7 cellular contexts compared by ENCODE assay signal in genomic region chr1:150256549-150257341, GRCh38. TPM values are rescaled to one million over a fixed set of nuclear protein-coding genes. Genes with fewer than 3 reads are reported as not detected.
A peak's percentile ranks its signal among the peaks of the same experiment; 100 is the strongest.
DNase-seq lines count a peak whose midpoint lies in the region; ATAC-seq and TF ChIP-seq lines count a peak whose summit lies in the region.
"Had no signal": no experiment of that assay in that cellular context is flagged by ENCODE, and none has a peak within 500 bp of the region (broad histone marks: within the 10 kb centered on the region; RNA-seq: fewer than 3 reads in every experiment).

No MANE protein-coding gene starts in this region.

- DNase-seq in left ventricle myocardium inferior: no peak
- no peak for DNase-seq in left cardiac atrium
- no peak for DNase-seq in type B pancreatic cell (ENCODE audit: extremely low spot score, unreplicated experiment)
- DNase-seq in Kasumi-1 (lab: John Stamatoyannopoulos, UW): no peak

- H3K4me1 Mint-ChIP-seq in type B pancreatic cell (ENCODE audit: unreplicated experiment): peaks cover 45% of the 10 kb centered on the region

- H3K9me3 Mint-ChIP-seq in type B pancreatic cell: no peaks in the 10 kb centered on the region

- TF ChIP-seq CTCF in left ventricle myocardium inferior (IDR thresholded peaks at IDR 0.05; ENCODE audit: borderline replicate concordance) (no peak), type B pancreatic cell (conservative IDR thresholded peaks at IDR 0.05) (no peak)

- no peaks in the 10 kb centered on the region for H3K9me3 ChIP-seq in left ventricle myocardium inferior (replicated peaks)

- intact Hi-C loops in left ventricle myocardium inferior (cut with micrococcal nuclease) (no loop called here), left cardiac atrium (cut with DNase I) (no loop called here)

- H3K4me3 ChIP-seq in left ventricle myocardium inferior (peak overlapping the region; percentile 56), iPS-11a (ENCODE audit: low read depth, low read length) (peak overlapping the region; percentile 62)

- ATAC-seq in left cardiac atrium (no peak), GM19397 (IDR thresholded peaks at IDR 0.05; ENCODE audit: unreplicated experiment) (no peak)

- H3K36me3 Mint-ChIP-seq in type B pancreatic cell: no peaks in the 10 kb centered on the region
- H3K36me3 Mint-ChIP-seq: CD8-positive, alpha-beta memory T cell had no signal

- H3K27me3 ChIP-seq in left ventricle myocardium inferior (ENCODE audit: low read depth): no peaks in the 10 kb centered on the region

- H3K27ac Mint-ChIP-seq in type B pancreatic cell: peak overlapping the region; percentile 85

- peaks cover 41% of the 10 kb centered on the region for H3K4me1 ChIP-seq in left ventricle myocardium inferior

- H3K27ac ChIP-seq in left ventricle myocardium inferior (replicated peaks): peak overlapping the region; percentile 69

- H3K36me3 ChIP-seq in left ventricle myocardium inferior: no peaks in the 10 kb centered on the region

- H3K27me3 Mint-ChIP-seq in type B pancreatic cell: peaks cover 10% of the 10 kb centered on the region

- H3K4me3 Mint-ChIP-seq in type B pancreatic cell: peak overlapping the region; percentile 86

RNA-seq across cellular contexts. Expression of gene CA14, which starts 0.8 kb away (rescaled TPM):
- total RNA-seq in left ventricle myocardium inferior: 3.1 TPM
- total RNA-seq in left cardiac atrium: 1 to 10 TPM; 5.7 to 8.7 TPM
- total RNA-seq in type B pancreatic cell (ENCODE audit: low replicate concordance): 0.43 and 42.9 TPM in 2 replicates
- total RNA-seq: CD8-positive, alpha-beta memory T cell had no signal

RNA-seq across cellular contexts. Expression of gene APH1A, which starts 12.1 kb away (rescaled TPM):
- total RNA-seq in left ventricle myocardium inferior (49.3 TPM), left cardiac atrium (10 to 100 TPM; 64.3 to 93.1 TPM), type B pancreatic cell (ENCODE audit: low replicate concordance) (148 and 174 TPM in 2 replicates)

RNA-seq across cellular contexts. Expression of gene C1orf54, which starts 15.8 kb away (rescaled TPM):
- total RNA-seq in left ventricle myocardium inferior (9.0 TPM), left cardiac atrium (10 to 100 TPM; 10.1 to 14.0 TPM), type B pancreatic cell (ENCODE audit: low replicate concordance) (3.8 and 29.6 TPM in 2 replicates)

RNA-seq across cellular contexts. Expression of gene ANP32E, which starts 20.8 kb away (rescaled TPM):
- 29.3 TPM for total RNA-seq in left ventricle myocardium inferior
- total RNA-seq in left cardiac atrium: 10 to 100 TPM; 25.5 to 38.1 TPM
- total RNA-seq in type B pancreatic cell (ENCODE audit: low replicate concordance): 26.8 and 71.9 TPM in 2 replicates

RNA-seq across cellular contexts. Expression of gene CIART, which starts 25.6 kb away (rescaled TPM):
- 8.7 TPM for total RNA-seq in left ventricle myocardium inferior
- 10 to 100 TPM in 1 of 2 donors, 1 to 10 TPM in 1; 9.8 to 14.1 TPM for total RNA-seq in left cardiac atrium
- total RNA-seq in type B pancreatic cell (ENCODE audit: low replicate concordance): 1.4 and 5.1 TPM in 2 replicates
